Comparison of ENCODE assay signal across 15 cellular contexts in genomic region chr1:204255966-204256365, GRCh38. TPM values are rescaled to one million over a fixed set of nuclear protein-coding genes. Genes with fewer than 3 reads are reported as not detected.
DNase-seq lines count a peak whose midpoint lies in the region; ATAC-seq, FAIRE-seq and TF ChIP-seq lines count a peak whose summit lies in the region.
"Had no signal": no experiment of that assay in that cellular context is flagged by ENCODE, and none has a peak within 500 bp of the region (broad histone marks: within the 10 kb centered on the region; RNA-seq: fewer than 3 reads in every experiment).

No MANE protein-coding gene starts in this region.

- H3K27ac Mint-ChIP-seq in activated naive CD4-positive, alpha-beta T cell treated with anti-CD3 and anti-CD28 coated beads, Interleukin-2, amount 50 U/mL, for 72 hours: peak overlapping the region in 1 of 2 donors; percentile 72

- no peak for FAIRE-seq in small intestine (lab: Jason Lieb, UNC)

- no peaks in the 10 kb centered on the region for H3K36me3 ChIP-seq in HUES6 (ENCODE audit: control insufficient read depth, insufficient read depth, low read length)
- peaks cover 0 to 5% of the 10 kb centered on the region in 2 donors for H3K36me3 ChIP-seq in small intestine (ENCODE audit: control insufficient read depth in 2 of 2, insufficient read depth in 2 of 2, low read length in 2 of 2)
- H3K36me3 ChIP-seq in upper lobe of left lung: no peaks in the 10 kb centered on the region

- H3K9me3 ChIP-seq in HUES6 (ENCODE audit: control insufficient read depth, insufficient read depth, low read depth, low read length) (no peaks in the 10 kb centered on the region), small intestine (ENCODE audit: control insufficient read depth, low read depth) (no peaks in the 10 kb centered on the region), upper lobe of left lung (no peaks in the 10 kb centered on the region)
- H3K9me3 ChIP-seq: heart left ventricle had no signal

- WGBS in small intestine, 3 donors: 63 to 90% (median 76%) methylated on average over 5 of the region's 5 CpGs
- WGBS in upper lobe of left lung, 2 donors: 78 to 79% methylated on average over 4 to 5 of the region's 5 CpGs

- peak overlapping the region; percentile 2 for H3K4me3 ChIP-seq in HUES6 (ENCODE audit: low read depth, low read length)
- no peak overlapping the region for H3K4me3 ChIP-seq in small intestine (ENCODE audit: low read depth in 1 of 2, low read length in 2 of 2)
- H3K4me3 ChIP-seq in upper lobe of left lung: no peak overlapping the region
- H3K4me3 ChIP-seq: heart left ventricle had no signal

- H3K9me3 Mint-ChIP-seq in activated naive CD4-positive, alpha-beta T cell treated with anti-CD3 and anti-CD28 coated beads, Interleukin-2, amount 50 U/mL, for 72 hours: no peaks in the 10 kb centered on the region

- no peak overlapping the region for H3K27ac ChIP-seq in HUES6 (ENCODE audit: low read depth, low read length)
- H3K27ac ChIP-seq in small intestine (ENCODE audit: low read depth in 1 of 2, low read length in 1 of 2): no peak overlapping the region
- no peak overlapping the region for H3K27ac ChIP-seq in upper lobe of left lung
- H3K27ac ChIP-seq: heart left ventricle had no signal

- DNase-seq in A172 (ENCODE audit: low spot score) (peak; percentile 29), dermis blood vessel endothelial cell (peak; percentile 11), iris pigment epithelial cell (ENCODE audit: low read depth) (peak; percentile 50), small intestine (no peak), upper lobe of left lung (no peak)
- no peak for DNase-seq in activated naive CD4-positive, alpha-beta T cell treated with anti-CD3 and anti-CD28 coated beads, Interleukin-2, amount 50 U/mL, for 72 hours (ENCODE audit: low spot score in 2 of 2)
- DNase-seq: activated CD4-positive, CD25-positive, alpha-beta regulatory T cell treated with anti-CD3 and anti-CD28 coated beads, Interleukin-2, amount 50 U/mL, for 72 hours; effector memory CD4-positive, alpha-beta T cell; heart left ventricle; NCI-H1417 treated with DMSO at 0.1 percent for 48 hours; T-helper 1 cell had no signal

- TF ChIP-seq EP300 in upper lobe of left lung (IDR thresholded peaks at IDR 0.05): no peak

- no peak for TF ChIP-seq CTCF in upper lobe of left lung (IDR thresholded peaks at IDR 0.05)

- H3K36me3 Mint-ChIP-seq in activated naive CD4-positive, alpha-beta T cell treated with anti-CD3 and anti-CD28 coated beads, Interleukin-2, amount 50 U/mL, for 72 hours: no peaks in the 10 kb centered on the region

- no peaks in the 10 kb centered on the region for H3K27me3 ChIP-seq in HUES6 (ENCODE audit: control insufficient read depth, insufficient read depth, low read length)
- H3K27me3 ChIP-seq in small intestine (ENCODE audit: control insufficient read depth in 2 of 2, insufficient read depth in 2 of 2, low read length in 2 of 2): no peaks in the 10 kb centered on the region
- no peaks in the 10 kb centered on the region for H3K27me3 ChIP-seq in upper lobe of left lung
- H3K27me3 ChIP-seq: heart left ventricle had no signal

- H3K4me1 ChIP-seq in HUES6 (ENCODE audit: control insufficient read depth, insufficient read depth, low read length): peaks cover 35% of the 10 kb centered on the region
- no peaks in the 10 kb centered on the region for H3K4me1 ChIP-seq in small intestine (ENCODE audit: control insufficient read depth in 2 of 2, insufficient read depth in 1 of 2, low read depth in 1 of 2, low read length in 1 of 2)
- peaks cover 0 to 7% (median 2%) of the 10 kb centered on the region in 4 donors for H3K4me1 ChIP-seq in upper lobe of left lung

- no peak for ATAC-seq in activated naive CD4-positive, alpha-beta T cell treated with anti-CD3 and anti-CD28 coated beads, Interleukin-2, amount 50 U/mL, for 72 hours
- no peak for ATAC-seq in upper lobe of left lung (ENCODE audit: low FRiP score in 2 of 2)
- ATAC-seq in GM21515 (IDR thresholded peaks at IDR 0.05; ENCODE audit: unreplicated experiment): no peak

- TF ChIP-seq POLR2A in upper lobe of left lung (IDR thresholded peaks at IDR 0.05): no peak

- H3K9ac ChIP-seq in HUES6 (ENCODE audit: low read length): peak overlapping the region; percentile 8

RNA-seq across cellular contexts. Expression of gene GOLT1A, which starts 42.2 kb away (rescaled TPM):
- 0.19 TPM in 1 of 2 replicates, not detected in the other for total RNA-seq in A172 (2014; rRNA removed; shearing (Covaris generic))
- total RNA-seq in dermis blood vessel endothelial cell (not detected in 2 replicates), upper lobe of left lung (10 to 100 TPM in 3 of 6 donors, 1 to 10 TPM in 2, not detected in 1; 7.5 to 18.5 (median 10.1) TPM)
- polyA plus RNA-seq in small intestine: 100 to 1,000 TPM in 2 of 3 donors, 10 to 100 TPM in 1; 42.8 to 119 (median 104) TPM
- total RNA-seq in activated naive CD4-positive, alpha-beta T cell treated with anti-CD3 and anti-CD28 coated beads, Interleukin-2, amount 50 U/mL, for 72 hours: 1 to 10 TPM in 1 of 2 donors, not detected in 1; 1.1 TPM
- total RNA-seq: skeletal muscle tissue had no signal

RNA-seq across cellular contexts. Expression of gene KISS1, which starts 59.7 kb away (rescaled TPM):
- 1.4 and 6.2 TPM in 2 replicates for total RNA-seq in A172 (2014; rRNA removed; shearing (Covaris generic))
- total RNA-seq in dermis blood vessel endothelial cell (0.14 TPM in 1 of 2 replicates, not detected in the other), upper lobe of left lung (1 to 10 TPM in 1 of 6 donors, under 1 TPM in 1, not detected in 4; 0.91 to 6.5 TPM)
- 10 to 100 TPM in 2 of 3 donors, 1 to 10 TPM in 1; 4.0 to 22.7 (median 17.4) TPM for polyA plus RNA-seq in small intestine
- total RNA-seq in activated naive CD4-positive, alpha-beta T cell treated with anti-CD3 and anti-CD28 coated beads, Interleukin-2, amount 50 U/mL, for 72 hours: under 1 TPM in 1 of 2 donors, not detected in 1; 0.91 TPM
- total RNA-seq: heart left ventricle, skeletal muscle tissue, temporal lobe had no signal
- polyA plus RNA-seq: heart left ventricle had no signal

Comparison
In these comparisons a context has a peak if more than half of its experiments do, and no peak if none do; other contexts are left out.
1. DNase-seq: peak in A172 (single experiment), dermis blood vessel endothelial cell (single experiment) and iris pigment epithelial cell (single experiment); none in small intestine (single experiment), activated naive CD4-positive, alpha-beta T cell treated with anti-CD3 and anti-CD28 coated beads, Interleukin-2, amount 50 U/mL, for 72 hours (0 of 2) and upper lobe of left lung (0 of 2).